Comparison of ENCODE assay signal across 8 cellular contexts in genomic region chr19:58097783-58098681, GRCh38. TPM values are rescaled to one million over a fixed set of nuclear protein-coding genes. Genes with fewer than 3 reads are reported as not detected.
DNase-seq lines count a peak whose midpoint lies in the region; ATAC-seq and TF ChIP-seq lines count a peak whose summit lies in the region.

Gene ZSCAN18, minus strand, starts transcription at chr19:58098231. Its CDS starts 7,964 bp downstream, at chr19:58090267.

- H3K27me3 Mint-ChIP-seq in activated CD4-positive, alpha-beta memory T cell treated with anti-CD3 and anti-CD28 coated beads, Interleukin-2, amount 10 ng/mL, durations not matched to agents 7 days and 5 days, result no peaks in the 10 kb centered on the region

- DNase-seq in DMS153 (lab: John Stamatoyannopoulos, UW) (peak; percentile 67), NCI-H2227 treated with DMSO at 0.1 percent for 48 hours (lab: John Stamatoyannopoulos, UW) (peak; percentile 100), right lobe of liver (peak; percentile 94 to 98 (median 96))
- peak; percentile 88 for DNase-seq in activated CD4-positive, alpha-beta memory T cell treated with anti-CD3 and anti-CD28 coated beads, Interleukin-2, amount 10 ng/mL, durations not matched to agents 7 days and 5 days
- DNase-seq in stimulated activated CD4-positive, alpha-beta T cell treated with anti-CD3 and anti-CD28 coated beads, Interleukin-2, amount 100 ng/mL, for 48 hours, result peak; percentile 89 to 92

- no peaks in the 10 kb centered on the region for H3K27me3 ChIP-seq in duodenal mucosa (ENCODE audit: control insufficient read depth in 1 of 2, insufficient read depth in 2 of 2, low read length in 2 of 2)
- no peaks in the 10 kb centered on the region for H3K27me3 ChIP-seq in right lobe of liver

- peaks cover 15% of the 10 kb centered on the region for H3K36me3 Mint-ChIP-seq in activated CD4-positive, alpha-beta memory T cell treated with anti-CD3 and anti-CD28 coated beads, Interleukin-2, amount 10 ng/mL, durations not matched to agents 7 days and 5 days (ENCODE audit: low read depth)

- TF ChIP-seq POLR2A in right lobe of liver (IDR thresholded peaks at IDR 0.05), result peak; percentile 46

- intact Hi-C loops in right lobe of liver (cut with DNase I), result no loop called here

- H3K36me3 ChIP-seq in duodenal mucosa (ENCODE audit: control insufficient read depth in 1 of 2, insufficient read depth in 2 of 2, low read length in 2 of 2) (no peaks in the 10 kb centered on the region), right lobe of liver (no peaks in the 10 kb centered on the region)

- CTCF ChIA-PET in activated CD4-positive, alpha-beta memory T cell treated with anti-CD3 and anti-CD28 coated beads, Interleukin-2, amount 10 ng/mL, durations not matched to agents 7 days and 5 days (lab: Charles Lee), result no interaction called here

- H3K9me3 Mint-ChIP-seq in activated CD4-positive, alpha-beta memory T cell treated with anti-CD3 and anti-CD28 coated beads, Interleukin-2, amount 10 ng/mL, durations not matched to agents 7 days and 5 days, result peaks cover 36% of the 10 kb centered on the region

- H3K4me1 ChIP-seq in duodenal mucosa (ENCODE audit: control insufficient read depth in 1 of 2, insufficient read depth in 2 of 2, low read length in 2 of 2), result peaks cover 0 to 9% of the 10 kb centered on the region in 2 donors
- no peaks in the 10 kb centered on the region for H3K4me1 ChIP-seq in right lobe of liver

- peak within 1 kb of the TSS; percentile 79 to 85 for H3K9ac ChIP-seq in duodenal mucosa (ENCODE audit: low read depth in 1 of 2, low read length in 2 of 2)

- no peak for TF ChIP-seq CTCF in right lobe of liver (IDR thresholded peaks at IDR 0.05)

- H3K4me3 Mint-ChIP-seq in activated CD4-positive, alpha-beta memory T cell treated with anti-CD3 and anti-CD28 coated beads, Interleukin-2, amount 10 ng/mL, durations not matched to agents 7 days and 5 days, result peak within 1 kb of the TSS; percentile 67

- WGBS in right lobe of liver (ENCODE audit: insufficient coverage, low coverage, low lambda C conversion rate, missing lambda C conversion rate), result 3% methylated on average over 38 of the region's 67 CpGs

- H3K4me3 ChIP-seq in duodenal mucosa (ENCODE audit: low read depth in 1 of 2, low read length in 2 of 2) (peak within 1 kb of the TSS; percentile 79), right lobe of liver (peak within 1 kb of the TSS; percentile 80 to 96 (median 92))

- POLR2A ChIA-PET in activated CD4-positive, alpha-beta memory T cell treated with anti-CD3 and anti-CD28 coated beads, Interleukin-2, amount 10 ng/mL, durations not matched to agents 7 days and 5 days (lab: Charles Lee), result no interaction called here

- H3K9me3 ChIP-seq in duodenal mucosa (ENCODE audit: control insufficient read depth in 1 of 2, low read length in 2 of 2) (peaks cover 12 to 42% of the 10 kb centered on the region in 2 donors), right lobe of liver (peaks cover 0 to 3% (median 0%) of the 10 kb centered on the region in 4 donors)

- peak within 1 kb of the TSS; percentile 71 for H3K27ac Mint-ChIP-seq in activated CD4-positive, alpha-beta memory T cell treated with anti-CD3 and anti-CD28 coated beads, Interleukin-2, amount 10 ng/mL, durations not matched to agents 7 days and 5 days

- H3K4me1 Mint-ChIP-seq in activated CD4-positive, alpha-beta memory T cell treated with anti-CD3 and anti-CD28 coated beads, Interleukin-2, amount 10 ng/mL, durations not matched to agents 7 days and 5 days, result peaks cover 11% of the 10 kb centered on the region

- ATAC-seq in HG02571 (IDR thresholded peaks at IDR 0.05; ENCODE audit: unreplicated experiment), result peak; percentile 78
- ATAC-seq in right lobe of liver, result peak; percentile 98 to 100 (median 100)
- no peak for ATAC-seq in GM21717 (IDR thresholded peaks at IDR 0.05; ENCODE audit: unreplicated experiment)

- H3K27ac ChIP-seq in duodenal mucosa (ENCODE audit: low read depth, low read length) (peak within 1 kb of the TSS; percentile 84), right lobe of liver (peak within 1 kb of the TSS; percentile 79 to 83 (median 81))

RNA-seq across cellular contexts. Expression of gene ZSCAN18, which starts in this region (rescaled TPM):
- total RNA-seq in activated CD4-positive, alpha-beta memory T cell treated with anti-CD3 and anti-CD28 coated beads, Interleukin-2, amount 10 ng/mL, durations not matched to agents 7 days and 5 days, result 10 to 100 TPM in 1 of 2 experiments, 1 to 10 TPM in 1; 9.8 to 11.6 TPM
- total RNA-seq in right lobe of liver, result 10 to 100 TPM in 4 of 6 experiments, 1 to 10 TPM in 2; 6.3 to 17.1 (median 10.7) TPM
